Comparison of ENCODE assay signal across 1 cellular context in genomic region chr7:47581821-47582747, GRCh38.
TF ChIP-seq lines count a peak whose summit lies in the region.

Gene TNS3 (minus strand): TSS chr7:47582111. CDS start chr7:47439636, 142,475 bp downstream.

TF ChIP-seq in HEK293, 187 proteins besides CTCF, POLR2A, EP300 and RAD21 (continued from another document):
- TF ChIP-seq ZNF280C (tag by site-specific recombination; IDR thresholded peaks at IDR 0.05) (no peak), ZNF274 (IDR thresholded peaks at IDR 0.05; ENCODE audit: low read length) (no peak), ZNF274 (tag by site-specific recombination; IDR thresholded peaks at IDR 0.05; ENCODE audit: borderline replicate concordance) (no peak), ZBTB8A (tag by site-specific recombination; IDR thresholded peaks at IDR 0.05) (0 out of 2 replicates have a peak, but pooled peaks have one; percentile 28), ZSCAN30 (tag by site-specific recombination; IDR thresholded peaks at IDR 0.05) (no peak), ZNF843 (tag by site-specific recombination; IDR thresholded peaks at IDR 0.05) (no peak), ZNF830 (tag by site-specific recombination; IDR thresholded peaks at IDR 0.05; ENCODE audit: low read depth) (no peak), ZNF645 (tag by site-specific recombination; IDR thresholded peaks at IDR 0.05) (no peak), SETDB1 (IDR thresholded peaks at IDR 0.05; ENCODE audit: insufficient read length, low read length) (no peak), ZNF677 (tag by site-specific recombination; IDR thresholded peaks at IDR 0.05) (no peak), MYNN (tag by site-specific recombination; IDR thresholded peaks at IDR 0.05; ENCODE audit: borderline replicate concordance) (no peak), ZNF23 (tag by site-specific recombination; IDR thresholded peaks at IDR 0.05; ENCODE audit: borderline replicate concordance) (no peak), YY1 (tag by site-specific recombination; IDR thresholded peaks at IDR 0.05) (0 out of 2 replicates have a peak, but pooled peaks have one; percentile 20), ZNF792 (tag by site-specific recombination; IDR thresholded peaks at IDR 0.05) (no peak), ZNF416 (tag by site-specific recombination; IDR thresholded peaks at IDR 0.05) (no peak)
